In genomic region chr1:233256191-233256590, GRCh38 we compare ENCODE assay signal across 18 cellular contexts. TPM values are rescaled to one million over a fixed set of nuclear protein-coding genes. Genes with fewer than 3 reads are reported as not detected.
DNase-seq lines count a peak whose midpoint lies in the region; ATAC-seq, FAIRE-seq and TF ChIP-seq lines count a peak whose summit lies in the region.
"Had no signal": no experiment of that assay in that cellular context is flagged by ENCODE, and none has a peak within 500 bp of the region (broad histone marks: within the 10 kb centered on the region; RNA-seq: fewer than 3 reads in every experiment).

No MANE protein-coding gene starts in this region.

- H3K4me2 ChIP-seq in astrocyte (ENCODE audit: low read length): no peak overlapping the region

- no peaks in the 10 kb centered on the region for H3K79me2 ChIP-seq in astrocyte (ENCODE audit: insufficient read depth, low read length)

- H3K36me3 Mint-ChIP-seq in astrocyte (ENCODE audit: low read depth, unreplicated experiment): peaks cover 18% of the 10 kb centered on the region

- no peak overlapping the region for H2AFZ ChIP-seq in astrocyte (ENCODE audit: low read depth, low read length)

- H3K9ac ChIP-seq in astrocyte (ENCODE audit: low read length): no peak overlapping the region

- TF ChIP-seq CTCF in AG10803 (conservative IDR thresholded peaks at IDR 0.05; ENCODE audit: low read length) (no peak), astrocyte (IDR thresholded peaks at IDR 0.05; ENCODE audit: insufficient read depth, low read depth, low read length) (no peak), sigmoid colon (IDR thresholded peaks at IDR 0.05) (no peak)

- H3K4me1 ChIP-seq in astrocyte (ENCODE audit: insufficient read depth, low read length): no peaks in the 10 kb centered on the region
- H3K4me1 ChIP-seq in sigmoid colon: peaks cover 0 to 6% (median 3%) of the 10 kb centered on the region in 4 donors

- intact Hi-C loops in sigmoid colon (cut with DNase I): no loop called here

- H3K9me3 ChIP-seq in astrocyte (ENCODE audit: insufficient read depth, low read depth, low read length) (no peaks in the 10 kb centered on the region), sigmoid colon (no peaks in the 10 kb centered on the region)

- H3K27me3 ChIP-seq in astrocyte (ENCODE audit: insufficient read depth, low read length): no peaks in the 10 kb centered on the region
- no peaks in the 10 kb centered on the region for H3K27me3 ChIP-seq in sigmoid colon

- peaks cover 18% of the 10 kb centered on the region for H4K20me1 ChIP-seq in astrocyte (ENCODE audit: insufficient read depth, low read length)

- H3K9me3 Mint-ChIP-seq in astrocyte (ENCODE audit: unreplicated experiment): no peaks in the 10 kb centered on the region
- H3K9me3 Mint-ChIP-seq: CD4-positive, alpha-beta T cell had no signal

- H3K4me1 Mint-ChIP-seq in astrocyte (ENCODE audit: low read depth, unreplicated experiment): peaks cover 21% of the 10 kb centered on the region

- FAIRE-seq in astrocyte (lab: Jason Lieb, UNC) (no peak), H54 (lab: Jason Lieb, UNC) (no peak)
- FAIRE-seq: G401.6, GM12891, GM19239 had no signal

- ATAC-seq in GM18520 (IDR thresholded peaks at IDR 0.05; ENCODE audit: unreplicated experiment): no peak

- peak; percentile 33 for DNase-seq in AG10803 (ENCODE audit: low read depth)
- peak; percentile 12 for DNase-seq in EH (ENCODE audit: low read depth)
- DNase-seq in astrocyte (ENCODE audit: low read depth): no peak
- DNase-seq in fibroblast of the conjunctiva (ENCODE audit: low read depth): peak; percentile 9
- no peak for DNase-seq in sigmoid colon
- DNase-seq in H54 (ENCODE audit: insufficient read length, low spot score): no peak
- DNase-seq: C1 segment of cervical spinal cord; Calu3; CD4-positive, alpha-beta T cell; DMS79; EL; H7; IMR-90; KBM-7 had no signal

- H3K27ac Mint-ChIP-seq in astrocyte (ENCODE audit: unreplicated experiment): no peak overlapping the region
- H3K27ac Mint-ChIP-seq: CD4-positive, alpha-beta T cell had no signal

- H3K27ac ChIP-seq in astrocyte (ENCODE audit: low read depth, low read length) (no peak overlapping the region), sigmoid colon (no peak overlapping the region)

- no peak for TF ChIP-seq POLR2A in sigmoid colon (IDR thresholded peaks at IDR 0.05)
- TF ChIP-seq POLR2A in H54 (IDR thresholded peaks at IDR 0.05; ENCODE audit: low read depth, low read length): no peak

- 95 to 99% methylated on average over 1 of the region's 1 CpG for WGBS in sigmoid colon, 2 donors

- no peak for TF ChIP-seq EP300 in sigmoid colon (IDR thresholded peaks at IDR 0.05)

- H3K27me3 Mint-ChIP-seq in astrocyte (ENCODE audit: low read depth, unreplicated experiment): no peaks in the 10 kb centered on the region
- H3K27me3 Mint-ChIP-seq: CD4-positive, alpha-beta T cell had no signal

- H3K36me3 ChIP-seq in astrocyte (ENCODE audit: insufficient read depth, low read length): peaks cover 31% of the 10 kb centered on the region
- peaks cover 0 to 13% (median 0%) of the 10 kb centered on the region in 4 donors for H3K36me3 ChIP-seq in sigmoid colon

- H3K4me3 Mint-ChIP-seq in astrocyte (ENCODE audit: unreplicated experiment): peak overlapping the region; percentile 40
- H3K4me3 Mint-ChIP-seq: CD4-positive, alpha-beta T cell had no signal

- no peak overlapping the region for H3K4me3 ChIP-seq in AG10803 (ENCODE audit: low read length)
- H3K4me3 ChIP-seq in astrocyte (ENCODE audit: insufficient read depth, low read depth, low read length): no peak overlapping the region
- no peak overlapping the region for H3K4me3 ChIP-seq in sigmoid colon

RNA-seq across cellular contexts. Expression of gene PCNX2, which starts 39.3 kb away (rescaled TPM):
- total RNA-seq in astrocyte (24.5 and 25.5 TPM in 2 replicates), sigmoid colon (10 to 100 TPM in 1 of 4 donors, 1 to 10 TPM in 3; 2.7 to 13.8 (median 7.0) TPM)
- 1 to 10 TPM; 1.8 to 5.1 (median 2.1) TPM for polyA plus RNA-seq in sigmoid colon

Comparison
In these comparisons a context has a peak if more than half of its experiments do, and no peak if none do; other contexts are left out.
1. DNase-seq: peak in AG10803 (single experiment), EH (single experiment) and fibroblast of the conjunctiva (single experiment); none in astrocyte (single experiment), sigmoid colon (single experiment) and H54 (single experiment).